22 cellular contexts compared by ENCODE assay signal in the genomic region with DNA sequence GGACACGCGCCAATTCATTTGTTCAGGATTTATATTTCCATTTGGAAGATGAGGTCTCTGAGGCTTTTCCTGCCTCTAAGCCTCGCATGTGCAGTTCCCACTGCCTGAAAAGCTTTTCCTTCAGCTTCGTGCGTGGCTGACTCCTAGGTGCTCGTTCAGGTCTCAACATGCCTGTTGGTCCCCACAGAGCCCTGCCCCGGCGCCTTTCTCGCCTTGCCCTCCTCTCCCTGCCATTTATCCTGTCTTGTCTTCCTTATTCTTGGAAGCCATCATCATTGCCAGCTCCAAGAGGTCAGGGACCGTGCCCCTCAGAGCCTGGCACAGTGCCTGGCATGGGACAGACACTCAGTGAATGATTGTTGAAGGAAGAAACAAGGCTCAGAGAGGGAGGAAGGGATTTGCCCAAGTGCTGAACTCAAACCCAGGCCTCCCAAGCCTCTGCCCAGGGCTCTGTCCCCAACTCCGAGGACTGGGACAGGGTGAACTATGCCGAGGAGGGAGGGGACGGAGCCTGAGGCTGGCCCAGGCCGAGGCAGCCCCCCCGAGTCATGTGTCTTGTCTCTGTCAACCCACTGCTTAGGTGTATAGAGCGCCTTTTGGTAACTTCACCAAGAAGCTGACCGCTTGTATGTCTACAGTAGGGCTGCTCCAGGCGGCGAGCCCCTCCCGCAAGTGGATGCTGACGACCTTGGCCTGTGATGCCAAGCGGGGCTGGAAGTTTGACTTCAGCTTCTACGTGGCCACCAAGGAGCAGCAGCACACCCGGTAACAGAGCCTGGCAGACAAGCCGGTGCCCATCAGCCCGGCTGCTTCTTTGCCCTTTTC. TPM values are rescaled to one million over a fixed set of nuclear protein-coding genes. Genes with fewer than 3 reads are reported as not detected.
A peak's percentile ranks its signal among the peaks of the same experiment; 100 is the strongest.
DNase-seq lines count a peak whose midpoint lies in the region; ATAC-seq and TF ChIP-seq lines count a peak whose summit lies in the region.
"Had no signal": no experiment of that assay in that cellular context is flagged by ENCODE, and none has a peak within 500 bp of the region (broad histone marks: within the 10 kb centered on the region; RNA-seq: fewer than 3 reads in every experiment).

No MANE protein-coding gene starts in this region.

- H3K56ac ChIP-seq in IMR-90 (ENCODE audit: extremely low read depth, insufficient read depth, low read length): no peak overlapping the region

- H3K27ac ChIP-seq in IMR-90 (ENCODE audit: insufficient read depth, low read length): no peak overlapping the region
- H3K27ac ChIP-seq: C4-2B, SK-N-MC had no signal

- no peak overlapping the region for H3K18ac ChIP-seq in IMR-90 (ENCODE audit: low read depth, low read length)

- in situ Hi-C loops in IMR-90 (cut with MboI; ENCODE audit: low sequenced_read_pairs): no loop called here

- H4K20me1 ChIP-seq in IMR-90 (ENCODE audit: insufficient read depth, low read length): no peaks in the 10 kb centered on the region

- POLR2A ChIA-PET in IMR-90 (lab: Charles Lee; ENCODE audit: unreplicated experiment): no interaction called here

- H3K27ac Mint-ChIP-seq in activated naive CD8-positive, alpha-beta T cell treated with anti-CD3 and anti-CD28 coated beads, Interleukin-2, amount 50 U/mL, for 24 hours: no peak overlapping the region
- H3K27ac Mint-ChIP-seq: IgD-negative memory B cell had no signal

- no peaks in the 10 kb centered on the region for H3K27me3 Mint-ChIP-seq in activated naive CD8-positive, alpha-beta T cell treated with anti-CD3 and anti-CD28 coated beads, Interleukin-2, amount 50 U/mL, for 24 hours

- TF ChIP-seq RAD21 in IMR-90 (IDR thresholded peaks at IDR 0.05; ENCODE audit: low read length): no peak

- ATAC-seq in IMR-90 (ENCODE audit: low read depth) (no peak), GM18907 (IDR thresholded peaks at IDR 0.05; ENCODE audit: unreplicated experiment) (no peak), HG02884 (IDR thresholded peaks at IDR 0.05; ENCODE audit: unreplicated experiment) (no peak)
- ATAC-seq in activated naive CD8-positive, alpha-beta T cell treated with anti-CD3 and anti-CD28 coated beads, Interleukin-2, amount 50 U/mL, for 24 hours: no peak

- intact Hi-C loops in IMR-90 (cut with micrococcal nuclease): no loop called here
- intact Hi-C loops in posterior vena cava (cut with DNase I): no loop called here

- H4K91ac ChIP-seq in IMR-90 (ENCODE audit: insufficient read depth, low read depth, low read length): no peak overlapping the region

- H4K5ac ChIP-seq in IMR-90 (ENCODE audit: low read depth, low read length): no peak overlapping the region

- no peak overlapping the region for H2BK20ac ChIP-seq in IMR-90 (ENCODE audit: low read depth, low read length)

- no peak for TF ChIP-seq CTCF in IMR-90 (conservative IDR thresholded peaks at IDR 0.05; ENCODE audit: low read depth, low read length)

- H3K36me3 Mint-ChIP-seq in activated naive CD8-positive, alpha-beta T cell treated with anti-CD3 and anti-CD28 coated beads, Interleukin-2, amount 50 U/mL, for 24 hours (ENCODE audit: low read depth): no peaks in the 10 kb centered on the region
- H3K36me3 Mint-ChIP-seq: IgD-negative memory B cell had no signal

- H3K23ac ChIP-seq in IMR-90 (ENCODE audit: low read depth, low read length): no peak overlapping the region

- CTCF ChIA-PET in IMR-90 (lab: Yijun Ruan, JAX): no interaction called here

- no peak overlapping the region for H3K4me3 Mint-ChIP-seq in activated naive CD8-positive, alpha-beta T cell treated with anti-CD3 and anti-CD28 coated beads, Interleukin-2, amount 50 U/mL, for 24 hours
- H3K4me3 Mint-ChIP-seq: H9 had no signal

- no peak overlapping the region for H2BK15ac ChIP-seq in IMR-90 (ENCODE audit: low read depth, low read length)

- H3K27me3 ChIP-seq in IMR-90 (ENCODE audit: control insufficient read depth, insufficient read depth, low read length): no peaks in the 10 kb centered on the region
- H3K27me3 ChIP-seq: MG63 had no signal

- no TSS peak for BruUV-seq in IMR-90 (replicated peaks; lab: Mats Ljungman, UMichigan)

- H3K36me3 ChIP-seq in IMR-90 (ENCODE audit: control insufficient read depth, insufficient read depth, low read length): no peaks in the 10 kb centered on the region
- H3K36me3 ChIP-seq: MG63 had no signal

- H3K4me1 ChIP-seq in IMR-90 (ENCODE audit: control insufficient read depth, insufficient read depth, low read length): no peaks in the 10 kb centered on the region

- no peaks in the 10 kb centered on the region for H3K4me1 Mint-ChIP-seq in activated naive CD8-positive, alpha-beta T cell treated with anti-CD3 and anti-CD28 coated beads, Interleukin-2, amount 50 U/mL, for 24 hours
- H3K4me1 Mint-ChIP-seq: IgD-negative memory B cell had no signal

- dilution Hi-C loops in IMR-90 (cut with HindIII; ENCODE audit: low sequenced_read_pairs, unreplicated experiment): no loop called here

- no peak for TF ChIP-seq POLR2A in IMR-90 (IDR thresholded peaks at IDR 0.05; ENCODE audit: low read depth, low read length)

- 45% methylated on average over 11 of the region's 26 CpGs; no CpG with 5 or more reads in 1 of the 2 experiments for WGBS in IMR-90 (ENCODE audit: extremely low coverage in 2 of 2, insufficient read length in 1 of 2), 2 experiments

- peak overlapping the region; percentile 18 for H2AFZ ChIP-seq in IMR-90 (replicated peaks; ENCODE audit: low read length, poor library complexity)

- H3K79me1 ChIP-seq in IMR-90 (ENCODE audit: low read depth in 1 of 2, low read length in 2 of 2): no peaks in the 10 kb centered on the region

- H2AK9ac ChIP-seq in IMR-90 (replicated peaks; ENCODE audit: low read depth, low read length, poor library complexity): no peak overlapping the region

- no peak overlapping the region for H3K4me3 ChIP-seq in IMR-90 (ENCODE audit: insufficient read depth, low read depth, low read length)
- H3K4me3 ChIP-seq: MG63, SK-N-MC had no signal

- no peaks in the 10 kb centered on the region for H3K9me1 ChIP-seq in IMR-90 (ENCODE audit: insufficient read depth, low read length)

- H3K4me2 ChIP-seq in IMR-90 (ENCODE audit: low read depth, low read length): no peak overlapping the region

- no peaks in the 10 kb centered on the region for H3K9me3 Mint-ChIP-seq in activated naive CD8-positive, alpha-beta T cell treated with anti-CD3 and anti-CD28 coated beads, Interleukin-2, amount 50 U/mL, for 24 hours
- H3K9me3 Mint-ChIP-seq: H9, IgD-negative memory B cell had no signal

- H3K9ac ChIP-seq in IMR-90 (ENCODE audit: low read depth, low read length): no peak overlapping the region

- H2BK120ac ChIP-seq in IMR-90 (ENCODE audit: low read depth, low read length): no peak overlapping the region

- H2BK5ac ChIP-seq in IMR-90 (ENCODE audit: low read depth, low read length, poor library complexity, severe bottlenecking): no peak overlapping the region

- peak; percentile 9 for DNase-seq in DMS79 treated with DMSO at 0.1 percent for 48 hours (lab: John Stamatoyannopoulos, UW)
- no peak for DNase-seq in IMR-90
- DNase-seq in iPS-NIHi11 (ENCODE audit: low spot score): peak; percentile 1
- peak; percentile 36 for DNase-seq in posterior vena cava (ENCODE audit: low spot score)
- DNase-seq in activated naive CD8-positive, alpha-beta T cell treated with anti-CD3 and anti-CD28 coated beads, Interleukin-2, amount 50 U/mL, for 24 hours: no peak
- no peak for DNase-seq in iPS-NIHi7 (ENCODE audit: extremely low spot score)
- DNase-seq: AML-193, H9, Kasumi-1, MG63, NCI-H1092, NCI-H1436 treated with DMSO at 0.1 percent for 48 hours, NCI-H2081, NCI-H510A, NCI-H748 treated with DMSO at 0.1 percent for 48 hours, SHP77 had no signal

- H2AK5ac ChIP-seq in IMR-90 (ENCODE audit: low read depth, low read length): no peak overlapping the region

- no peak overlapping the region for H4K8ac ChIP-seq in IMR-90 (ENCODE audit: low read depth in 2 of 2, low read length in 2 of 2)

- no peak overlapping the region for H3K14ac ChIP-seq in IMR-90 (replicated peaks; ENCODE audit: low read depth, low read length)

- H3K9me3 ChIP-seq in IMR-90 (ENCODE audit: control insufficient read depth, insufficient read depth, low read length): no peaks in the 10 kb centered on the region
- H3K9me3 ChIP-seq: MG63 had no signal

- no peak overlapping the region for H3K4ac ChIP-seq in IMR-90 (ENCODE audit: low read depth, low read length)

TF ChIP-seq in IMR-90, 13 proteins besides CTCF, POLR2A, EP300 and RAD21:
- no peak for TF ChIP-seq MXI1 (IDR thresholded peaks at IDR 0.05; ENCODE audit: borderline replicate concordance, low read depth, low read length)
- TF ChIP-seq, protein P1, sequence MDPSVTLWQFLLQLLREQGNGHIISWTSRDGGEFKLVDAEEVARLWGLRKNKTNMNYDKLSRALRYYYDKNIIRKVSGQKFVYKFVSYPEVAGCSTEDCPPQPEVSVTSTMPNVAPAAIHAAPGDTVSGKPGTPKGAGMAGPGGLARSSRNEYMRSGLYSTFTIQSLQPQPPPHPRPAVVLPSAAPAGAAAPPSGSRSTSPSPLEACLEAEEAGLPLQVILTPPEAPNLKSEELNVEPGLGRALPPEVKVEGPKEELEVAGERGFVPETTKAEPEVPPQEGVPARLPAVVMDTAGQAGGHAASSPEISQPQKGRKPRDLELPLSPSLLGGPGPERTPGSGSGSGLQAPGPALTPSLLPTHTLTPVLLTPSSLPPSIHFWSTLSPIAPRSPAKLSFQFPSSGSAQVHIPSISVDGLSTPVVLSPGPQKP (IDR thresholded peaks at IDR 0.05; ENCODE audit: borderline replicate concordance, low read depth, low read length): no peak
- no peak for TF ChIP-seq RCOR1 (IDR thresholded peaks at IDR 0.05; ENCODE audit: insufficient replicate concordance, low read length)
- TF ChIP-seq MAZ (IDR thresholded peaks at IDR 0.05; ENCODE audit: borderline replicate concordance, low read depth, low read length): no peak
- TF ChIP-seq CEBPB (IDR thresholded peaks at IDR 0.05; ENCODE audit: low read depth, low read length): no peak
- TF ChIP-seq RFX5 (IDR thresholded peaks at IDR 0.05; ENCODE audit: low read depth, low read length): no peak

RNA-seq across cellular contexts. Expression of gene DISP3, which starts 47.3 kb away (rescaled TPM):
- total RNA-seq in IMR-90 (2012; rRNA removed) (not detected in 2 replicates), posterior vena cava (not detected)
- polyA plus RNA-seq in IMR-90 (2012; rRNA removed): 0.03 and 0.05 TPM in 2 replicates
- 0.03 and 0.10 TPM in 2 replicates for polyA plus RNA-seq in IMR-90 (2012; cell fraction: cytosol; rRNA removed)
- 0.06 and 0.09 TPM in 2 replicates for polyA plus RNA-seq in IMR-90 (2012; cell fraction: nucleus; rRNA removed; ENCODE audit: low replicate concordance)
- total RNA-seq: RPMI7951 had no signal
- polyA plus RNA-seq: IgD-negative memory B cell had no signal

Comparison
In these comparisons a context has a peak if more than half of its experiments do, and no peak if none do; other contexts are left out.
1. DNase-seq: peak in DMS79 treated with DMSO at 0.1 percent for 48 hours (single experiment), iPS-NIHi11 (single experiment) and posterior vena cava (single experiment); none in IMR-90 (single experiment), activated naive CD8-positive, alpha-beta T cell treated with anti-CD3 and anti-CD28 coated beads, Interleukin-2, amount 50 U/mL, for 24 hours (single experiment) and iPS-NIHi7 (single experiment).